Comparison of ENCODE assay signal across 16 cellular contexts in genomic region chr9:125405938-125406811, GRCh38.
DNase-seq lines count a peak whose midpoint lies in the region; ATAC-seq, FAIRE-seq and TF ChIP-seq lines count a peak whose summit lies in the region.
"Had no signal": no experiment of that assay in that cellular context is flagged by ENCODE, and none has a peak within 500 bp of the region (broad histone marks: within the 10 kb centered on the region; RNA-seq: fewer than 3 reads in every experiment).

No MANE protein-coding gene starts in this region.

- H3K4me2 ChIP-seq in A549: no peak overlapping the region
- H3K4me2 ChIP-seq in neural progenitor cell: no peak overlapping the region

- no peaks in the 10 kb centered on the region for H3K9me3 ChIP-seq in A549
- H3K9me3 ChIP-seq in RWPE2 (ENCODE audit: severe bottlenecking): no peaks in the 10 kb centered on the region
- no peaks in the 10 kb centered on the region for H3K9me3 ChIP-seq in MG63
- no peaks in the 10 kb centered on the region for H3K9me3 ChIP-seq in neural progenitor cell (ENCODE audit: low read depth)
- H3K9me3 ChIP-seq: vagina had no signal

- H3K4me3 ChIP-seq in A549: no peak overlapping the region
- H3K4me3 ChIP-seq in RWPE2 (ENCODE audit: severe bottlenecking): no peak overlapping the region
- no peak overlapping the region for H3K4me3 ChIP-seq in fibroblast of pulmonary artery (replicated peaks; ENCODE audit: low read depth, low read length)
- no peak overlapping the region for H3K4me3 ChIP-seq in dorsolateral prefrontal cortex
- no peak overlapping the region for H3K4me3 ChIP-seq in MG63
- no peak overlapping the region for H3K4me3 ChIP-seq in neural progenitor cell
- H3K4me3 ChIP-seq: cardiac muscle cell, SK-N-MC, vagina had no signal

- no peaks in the 10 kb centered on the region for H3K79me2 ChIP-seq in neural progenitor cell (ENCODE audit: low read depth)
- H3K79me2 ChIP-seq: parathyroid adenoma had no signal

- intact Hi-C loops in dorsolateral prefrontal cortex (cut with DNase I): loop anchor here (2.0 to 5.0 kb wide), 3 partner anchors 821 to 1151 kb away; no protein-coding TSS in a partner anchor

- peaks cover 16% of the 10 kb centered on the region for H3K4me1 Mint-ChIP-seq in neural progenitor cell

- DNase-seq in A549 (ENCODE audit: low read depth in 1 of 2, low spot score in 1 of 2) (no peak), HCEC 1CT (peak; percentile 72), RWPE2 (ENCODE audit: low spot score) (no peak), fibroblast of pulmonary artery (ENCODE audit: low read depth) (peak; percentile 43), dorsolateral prefrontal cortex (no peak), NCI-H2107 treated with DMSO at 0.1 percent for 48 hours (lab: John Stamatoyannopoulos, UW; ENCODE audit: unreplicated experiment) (no peak), MG63 (no peak), neural progenitor cell (ENCODE audit: low spot score) (no peak)
- DNase-seq: activated CD4-positive, alpha-beta T cell treated with anti-CD3 and anti-CD28 coated beads for 48 hours; activated gamma-delta T cell; NCI-H1092 treated with DMSO at 0.1 percent for 48 hours; NCI-H526 treated with DMSO at 0.1 percent for 48 hours had no signal

- H3K4me1 ChIP-seq in A549 (0 out of 3 replicates have a peak, but pooled peaks cover 4% of the 10 kb centered on the region), RWPE2 (ENCODE audit: insufficient read depth, poor library complexity, severe bottlenecking) (no peaks in the 10 kb centered on the region), neural progenitor cell (no peaks in the 10 kb centered on the region)
- H3K4me1 ChIP-seq: parathyroid adenoma had no signal

- no peaks in the 10 kb centered on the region for H3K9me3 Mint-ChIP-seq in neural progenitor cell

- no peaks in the 10 kb centered on the region for H3K36me3 ChIP-seq in RWPE2 (ENCODE audit: low read depth)
- no peaks in the 10 kb centered on the region for H3K36me3 ChIP-seq in MG63
- no peaks in the 10 kb centered on the region for H3K36me3 ChIP-seq in neural progenitor cell
- H3K36me3 ChIP-seq: cardiac muscle cell, vagina had no signal

- TF ChIP-seq CTCF in A549 (IDR thresholded peaks at IDR 0.05) (no peak), RWPE2 (IDR thresholded peaks at IDR 0.05; ENCODE audit: poor library complexity, severe bottlenecking) (no peak), fibroblast of pulmonary artery (IDR thresholded peaks at IDR 0.05; ENCODE audit: low read length, missing control alignments) (no peak), dorsolateral prefrontal cortex (IDR thresholded peaks at IDR 0.05 in 54 of 56, conservative IDR thresholded peaks at IDR 0.05 in 2 of 56; ENCODE audit: low read depth in 1 of 56, partially characterized antibody in 56 of 56) (no peak), neural progenitor cell (IDR thresholded peaks at IDR 0.05) (no peak)

- H3F3A ChIP-seq in neural progenitor cell (ENCODE audit: low read depth): peaks cover 10% of the 10 kb centered on the region

- no peak for TF ChIP-seq RAD21 in A549 (conservative IDR thresholded peaks at IDR 0.05 in 1 of 2, IDR thresholded peaks at IDR 0.05 in 1 of 2)

- POLR2A ChIA-PET in A549 (lab: Yijun Ruan, JAX): no interaction called here

- peaks cover 17% of the 10 kb centered on the region for H3K27me3 Mint-ChIP-seq in neural progenitor cell (ENCODE audit: insufficient read depth, low read depth)

- H3K27ac Mint-ChIP-seq in neural progenitor cell: no peak overlapping the region

- H3K27me3 ChIP-seq in RWPE2 (ENCODE audit: insufficient read depth, poor library complexity, severe bottlenecking): no peaks in the 10 kb centered on the region
- H3K27me3 ChIP-seq in dorsolateral prefrontal cortex: peaks cover 0 to 10% (median 0%) of the 10 kb centered on the region in 45 donors
- no peaks in the 10 kb centered on the region for H3K27me3 ChIP-seq in MG63
- peaks cover 23% of the 10 kb centered on the region for H3K27me3 ChIP-seq in neural progenitor cell
- H3K27me3 ChIP-seq: cardiac muscle cell, vagina had no signal

- no peak for FAIRE-seq in A549 (lab: Jason Lieb, UNC)

- no peak for TF ChIP-seq POLR2A in A549 (IDR thresholded peaks at IDR 0.05; ENCODE audit: low read length)

- H3K27ac ChIP-seq in A549 (no peak overlapping the region), RWPE2 (ENCODE audit: poor library complexity, severe bottlenecking) (peak overlapping the region; percentile 4), dorsolateral prefrontal cortex (no peak overlapping the region), neural progenitor cell (no peak overlapping the region)
- H3K27ac ChIP-seq: cardiac muscle cell, parathyroid adenoma, SK-N-MC, vagina had no signal

- CTCF ChIA-PET in A549 (lab: Yijun Ruan, JAX): interaction anchor here (1.2 to 4.2 kb wide), 8 partner anchors 12 to 1092 kb away, joined by 3 to 97 read pairs (median 8); no protein-coding TSS in a partner anchor

- H3K9ac ChIP-seq in neural progenitor cell: no peak overlapping the region
- H3K9ac ChIP-seq: parathyroid adenoma had no signal

- no peak for TF ChIP-seq EP300 in A549 (IDR thresholded peaks at IDR 0.05)

- 82% methylated on average over 14 of the region's 15 CpGs for WGBS in A549 (ENCODE audit: missing lambda C conversion rate)

- ATAC-seq in A549 (no peak), RWPE2 (ENCODE audit: low read depth) (peak; percentile 33; the same call in 1 of the 3 replicates)

- H2AFZ ChIP-seq in neural progenitor cell (replicated peaks): no peak overlapping the region
- H2AFZ ChIP-seq: parathyroid adenoma had no signal

- no peaks in the 10 kb centered on the region for H4K20me1 ChIP-seq in neural progenitor cell (ENCODE audit: low read depth)

- no peak overlapping the region for H3K4me3 Mint-ChIP-seq in neural progenitor cell

- H3K36me3 Mint-ChIP-seq in neural progenitor cell: peaks cover 5% of the 10 kb centered on the region

TF ChIP-seq in A549, 52 proteins besides CTCF, POLR2A, EP300 and RAD21:
- TF ChIP-seq CHD4 (IDR thresholded peaks at IDR 0.05; ENCODE audit: borderline replicate concordance) (no peak), GATA3 (IDR thresholded peaks at IDR 0.05; ENCODE audit: borderline replicate concordance) (no peak), HEYL (CRISPR knock-in tag; IDR thresholded peaks at IDR 0.05) (no peak), HMGXB4 (CRISPR knock-in tag; IDR thresholded peaks at IDR 0.05; ENCODE audit: borderline replicate concordance) (no peak), HOXB13 (CRISPR knock-in tag; IDR thresholded peaks at IDR 0.05; ENCODE audit: low read depth) (no peak), ZSCAN20 (CRISPR knock-in tag; IDR thresholded peaks at IDR 0.05) (no peak), RCOR1 (IDR thresholded peaks at IDR 0.05; ENCODE audit: low read depth, low read length) (no peak), FOSB (CRISPR knock-in tag; IDR thresholded peaks at IDR 0.05) (no peak), ZFP36 (IDR thresholded peaks at IDR 0.05; ENCODE audit: borderline replicate concordance, partially characterized antibody) (peak; percentile 49), HDAC2 (IDR thresholded peaks at IDR 0.05) (no peak), ESRRA (IDR thresholded peaks at IDR 0.05; ENCODE audit: borderline replicate concordance, low read length) (no peak), HES2 (IDR thresholded peaks at IDR 0.05) (no peak), CBX8 (IDR thresholded peaks at IDR 0.05) (no peak)
- TF ChIP-seq, protein P1, sequence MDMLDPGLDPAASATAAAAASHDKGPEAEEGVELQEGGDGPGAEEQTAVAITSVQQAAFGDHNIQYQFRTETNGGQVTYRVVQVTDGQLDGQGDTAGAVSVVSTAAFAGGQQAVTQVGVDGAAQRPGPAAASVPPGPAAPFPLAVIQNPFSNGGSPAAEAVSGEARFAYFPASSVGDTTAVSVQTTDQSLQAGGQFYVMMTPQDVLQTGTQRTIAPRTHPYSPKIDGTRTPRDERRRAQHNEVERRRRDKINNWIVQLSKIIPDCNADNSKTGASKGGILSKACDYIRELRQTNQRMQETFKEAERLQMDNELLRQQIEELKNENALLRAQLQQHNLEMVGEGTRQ (IDR thresholded peaks at IDR 0.05): peak; percentile 64

Comparison
In these comparisons a context has a peak if more than half of its experiments do, and no peak if none do; other contexts are left out.
1. DNase-seq: peak in HCEC 1CT (single experiment) and fibroblast of pulmonary artery (single experiment); none in A549 (0 of 2), RWPE2 (single experiment), dorsolateral prefrontal cortex (0 of 10), NCI-H2107 treated with DMSO at 0.1 percent for 48 hours (single experiment), MG63 (single experiment) and neural progenitor cell (single experiment).